23 cellular contexts compared by ENCODE assay signal in genomic region chr6:170212051-170212756, GRCh38.
DNase-seq lines count a peak whose midpoint lies in the region; ATAC-seq, FAIRE-seq and TF ChIP-seq lines count a peak whose summit lies in the region.
"Had no signal": no experiment of that assay in that cellular context is flagged by ENCODE, and none has a peak within 500 bp of the region (broad histone marks: within the 10 kb centered on the region; RNA-seq: fewer than 3 reads in every experiment).

No MANE protein-coding gene starts in this region.

- H3K9me3 Mint-ChIP-seq in activated CD4-positive, alpha-beta T cell treated with anti-CD3 and anti-CD28 coated beads, Interleukin-2, amount 10 ng/mL, durations not matched to agents 24 days and 14 days = no peaks in the 10 kb centered on the region
- no peaks in the 10 kb centered on the region for H3K9me3 Mint-ChIP-seq in endothelial cell (ENCODE audit: unreplicated experiment)
- H3K9me3 Mint-ChIP-seq: stimulated activated naive CD8-positive, alpha-beta T cell treated with anti-CD3 and anti-CD28 coated beads, Interleukin-15, Interleukin-2, amounts not matched to agents 100 ng/mL and 50 ng/mL, for 24 hours had no signal

- no peak overlapping the region for H3K4me3 Mint-ChIP-seq in activated CD4-positive, alpha-beta T cell treated with anti-CD3 and anti-CD28 coated beads, Interleukin-2, amount 10 ng/mL, durations not matched to agents 24 days and 14 days
- H3K4me3 Mint-ChIP-seq in endothelial cell (ENCODE audit: unreplicated experiment) = no peak overlapping the region
- H3K4me3 Mint-ChIP-seq: GM23338; stimulated activated naive CD8-positive, alpha-beta T cell treated with anti-CD3 and anti-CD28 coated beads, Interleukin-15, Interleukin-2, amounts not matched to agents 100 ng/mL and 50 ng/mL, for 24 hours had no signal

- H3K36me3 Mint-ChIP-seq in activated CD4-positive, alpha-beta T cell treated with anti-CD3 and anti-CD28 coated beads, Interleukin-2, amount 10 ng/mL, durations not matched to agents 24 days and 14 days (ENCODE audit: low read depth) = no peaks in the 10 kb centered on the region
- H3K36me3 Mint-ChIP-seq in endothelial cell (ENCODE audit: low read depth, unreplicated experiment) = peaks cover 8% of the 10 kb centered on the region

- intact Hi-C loops in activated CD4-positive, alpha-beta T cell treated with anti-CD3 and anti-CD28 coated beads, Interleukin-2, amount 10 ng/mL, durations not matched to agents 24 days and 14 days (cut with micrococcal nuclease) = no loop called here
- intact Hi-C loops in ovary (cut with DNase I) = no loop called here

- no peaks in the 10 kb centered on the region for H3K27me3 Mint-ChIP-seq in activated CD4-positive, alpha-beta T cell treated with anti-CD3 and anti-CD28 coated beads, Interleukin-2, amount 10 ng/mL, durations not matched to agents 24 days and 14 days
- peaks cover 9% of the 10 kb centered on the region for H3K27me3 Mint-ChIP-seq in endothelial cell (ENCODE audit: unreplicated experiment)

- no peak for ATAC-seq in GM21526 (IDR thresholded peaks at IDR 0.05; ENCODE audit: low FRiP score, unreplicated experiment)
- ATAC-seq: GM23338, pancreas had no signal

- WGBS in ovary, 3 donors = 83 to 89% (median 84%) methylated on average over 23 of the region's 23 CpGs
- WGBS in small intestine, 3 donors = 70 to 78% (median 70%) methylated on average over 20 to 23 of the region's 23 CpGs

- no peak for TF ChIP-seq CTCF in endothelial cell (IDR thresholded peaks at IDR 0.05; ENCODE audit: unreplicated experiment)
- TF ChIP-seq CTCF in ovary (IDR thresholded peaks at IDR 0.05) = no peak

- peak; percentile 37 for DNase-seq in activated CD4-positive, alpha-beta T cell treated with anti-CD3 and anti-CD28 coated beads, Interleukin-2, amount 10 ng/mL, durations not matched to agents 24 days and 14 days
- no peak for DNase-seq in activated CD4-positive, alpha-beta T cell treated with anti-CD3 and anti-CD28 coated beads, Interleukin-2, amount 50 U/mL, for 48 hours
- peak; percentile 68 for DNase-seq in H7
- peak; percentile 3 for DNase-seq in endothelial cell (ENCODE audit: low spot score)
- DNase-seq in ovary = peak in 3 of 5 donors; percentile 8 to 10 (median 10)
- DNase-seq in NCI-H446 (lab: John Stamatoyannopoulos, UW) = no peak
- DNase-seq in small intestine = no peak
- DNase-seq: activated gamma-delta T cell; amygdala; effector CD8-positive, alpha-beta T cell; Karpas-422; left ventricle myocardium inferior; NCI-H1092; NCI-H2081; NCI-H510A treated with DMSO at 0.1 percent for 48 hours; SHP77; trophoblast cell had no signal

- FAIRE-seq in small intestine (lab: Jason Lieb, UNC) = no peak
- FAIRE-seq: pancreas had no signal

- H3K4me1 Mint-ChIP-seq in activated CD4-positive, alpha-beta T cell treated with anti-CD3 and anti-CD28 coated beads, Interleukin-2, amount 10 ng/mL, durations not matched to agents 24 days and 14 days = no peaks in the 10 kb centered on the region
- no peaks in the 10 kb centered on the region for H3K4me1 Mint-ChIP-seq in endothelial cell (ENCODE audit: unreplicated experiment)
- H3K4me1 Mint-ChIP-seq: GM23338 had no signal

- H3K4me1 ChIP-seq in ovary (ENCODE audit: insufficient read depth) = no peaks in the 10 kb centered on the region
- H3K4me1 ChIP-seq in small intestine (ENCODE audit: control insufficient read depth in 2 of 2, insufficient read depth in 1 of 2, low read depth in 1 of 2, low read length in 1 of 2) = no peaks in the 10 kb centered on the region
- H3K4me1 ChIP-seq: left ventricle myocardium inferior, pancreas had no signal

- H3K27me3 ChIP-seq in H7 (ENCODE audit: control insufficient read depth, insufficient read depth, low read length) (no peaks in the 10 kb centered on the region), ovary (no peaks in the 10 kb centered on the region), small intestine (ENCODE audit: control insufficient read depth in 2 of 2, insufficient read depth in 2 of 2, low read length in 2 of 2) (no peaks in the 10 kb centered on the region)
- H3K27me3 ChIP-seq: cardiac muscle cell, pancreas had no signal

- TF ChIP-seq EP300 in ovary (IDR thresholded peaks at IDR 0.05) = no peak

- no peak overlapping the region for H3K27ac Mint-ChIP-seq in activated CD4-positive, alpha-beta T cell treated with anti-CD3 and anti-CD28 coated beads, Interleukin-2, amount 10 ng/mL, durations not matched to agents 24 days and 14 days
- no peak overlapping the region for H3K27ac Mint-ChIP-seq in endothelial cell (ENCODE audit: unreplicated experiment)
- H3K27ac Mint-ChIP-seq: GM23338; stimulated activated naive CD8-positive, alpha-beta T cell treated with anti-CD3 and anti-CD28 coated beads, Interleukin-15, Interleukin-2, amounts not matched to agents 100 ng/mL and 50 ng/mL, for 24 hours had no signal

- TF ChIP-seq POLR2A in ovary (IDR thresholded peaks at IDR 0.05) = no peak

- no peak overlapping the region for H3K27ac ChIP-seq in ovary
- no peak overlapping the region for H3K27ac ChIP-seq in small intestine (ENCODE audit: low read depth in 1 of 2, low read length in 1 of 2)
- H3K27ac ChIP-seq: C4-2B, cardiac muscle cell, left ventricle myocardium inferior, pancreas had no signal

- H3K4me3 ChIP-seq in H7 (ENCODE audit: insufficient read depth, low read depth, low read length) (no peak overlapping the region), ovary (no peak overlapping the region), small intestine (ENCODE audit: low read depth in 1 of 2, low read length in 2 of 2) (no peak overlapping the region)
- H3K4me3 ChIP-seq: cardiac muscle cell, GM23338, left ventricle myocardium inferior, pancreas had no signal

- H3K36me3 ChIP-seq in H7 (replicated peaks; ENCODE audit: control insufficient read depth, insufficient read depth, low read length) (no peaks in the 10 kb centered on the region), ovary (no peaks in the 10 kb centered on the region), small intestine (ENCODE audit: control insufficient read depth in 2 of 2, insufficient read depth in 2 of 2, low read length in 2 of 2) (no peaks in the 10 kb centered on the region)
- H3K36me3 ChIP-seq: cardiac muscle cell, left ventricle myocardium inferior, pancreas had no signal

- H3K9me3 ChIP-seq in ovary = no peaks in the 10 kb centered on the region
- H3K9me3 ChIP-seq in small intestine (ENCODE audit: control insufficient read depth, low read depth) = no peaks in the 10 kb centered on the region
- H3K9me3 ChIP-seq: left ventricle myocardium inferior, pancreas had no signal

Comparison
In these comparisons a context has a peak if more than half of its experiments do, and no peak if none do; other contexts are left out.
1. DNase-seq: peak in activated CD4-positive, alpha-beta T cell treated with anti-CD3 and anti-CD28 coated beads, Interleukin-2, amount 10 ng/mL, durations not matched to agents 24 days and 14 days (single experiment), H7 (single experiment), endothelial cell (single experiment) and ovary (3 of 5); none in activated CD4-positive, alpha-beta T cell treated with anti-CD3 and anti-CD28 coated beads, Interleukin-2, amount 50 U/mL, for 48 hours (0 of 2), NCI-H446 (0 of 2) and small intestine (single experiment).